In genomic region chr6:17599885-17600526, GRCh38 we compare ENCODE assay signal across 8 cellular contexts. TPM values are rescaled to one million over a fixed set of nuclear protein-coding genes. Genes with fewer than 3 reads are reported as not detected.
DNase-seq lines count a peak whose midpoint lies in the region; ATAC-seq and TF ChIP-seq lines count a peak whose summit lies in the region.

FAM8A1 (plus strand) TSS chr6:17600302; CDS start chr6:17600410, 108 bp downstream.

- peak within 1 kb of the TSS; percentile 63; the same call in 1 of the 2 replicates for H3K27ac ChIP-seq in SK-N-MC
- peak within 1 kb of the TSS; percentile 82 for H3K27ac ChIP-seq in temporal lobe (ENCODE audit: low read depth, low read length)

- H3K27ac Mint-ChIP-seq in HFFc6, result peak within 1 kb of the TSS; percentile 72
- H3K27ac Mint-ChIP-seq in activated naive CD4-positive, alpha-beta T cell treated with anti-CD3 and anti-CD28 coated beads, Interleukin-2, amount 50 U/mL, for 72 hours, result peak within 1 kb of the TSS; percentile 63 to 75

- H3K36me3 ChIP-seq in SK-N-MC (ENCODE audit: insufficient read depth, low read length), result peaks cover 5% of the 10 kb centered on the region; the same call in 1 of the 2 replicates

- peak; percentile 94 for DNase-seq in GM10266 (ENCODE audit: extremely low spot score)
- DNase-seq in HFFc6, result peak; percentile 80
- peak; percentile 94 for DNase-seq in NAMALWA (ENCODE audit: low spot score)
- DNase-seq in SK-N-MC (ENCODE audit: low read depth, low spot score), result peak; percentile 37
- peak; percentile 92 to 94 for DNase-seq in activated naive CD4-positive, alpha-beta T cell treated with anti-CD3 and anti-CD28 coated beads, Interleukin-2, amount 50 U/mL, for 72 hours (ENCODE audit: low spot score in 2 of 2)
- DNase-seq in glomerular endothelial cell (ENCODE audit: extremely low read depth, low read depth, low spot score), result peak; percentile 10
- peak; percentile 88 for DNase-seq in omental fat pad (ENCODE audit: low spot score)

- ATAC-seq in activated naive CD4-positive, alpha-beta T cell treated with anti-CD3 and anti-CD28 coated beads, Interleukin-2, amount 50 U/mL, for 72 hours, result peak; percentile 89 to 90
- ATAC-seq in omental fat pad (ENCODE audit: low FRiP score), result peak; percentile 97

- peak within 1 kb of the TSS; percentile 75 for H3K9ac ChIP-seq in SK-N-MC (ENCODE audit: insufficient read length)

- peak within 1 kb of the TSS; percentile 88 for H3K4me3 Mint-ChIP-seq in HFFc6

- H3K9me3 Mint-ChIP-seq in HFFc6, result no peaks in the 10 kb centered on the region
- no peaks in the 10 kb centered on the region for H3K9me3 Mint-ChIP-seq in activated naive CD4-positive, alpha-beta T cell treated with anti-CD3 and anti-CD28 coated beads, Interleukin-2, amount 50 U/mL, for 72 hours

- no peaks in the 10 kb centered on the region for H3K27me3 Mint-ChIP-seq in HFFc6 (ENCODE audit: insufficient read depth)

- H3K4me3 ChIP-seq in SK-N-MC, result peak within 1 kb of the TSS; percentile 87

- no peaks in the 10 kb centered on the region for H3K9me3 ChIP-seq in SK-N-MC (ENCODE audit: low read depth, low read length)

- TF ChIP-seq CTCF in GM10266 (IDR thresholded peaks at IDR 0.05; ENCODE audit: control insufficient read depth, insufficient read depth, low read depth, missing control alignments) (peak; percentile 19), HFFc6 (IDR thresholded peaks at IDR 0.05) (peak; percentile 68), omental fat pad (IDR thresholded peaks at IDR 0.05) (no peak)

- H3K36me3 Mint-ChIP-seq in HFFc6 (ENCODE audit: low read depth), result peaks cover 8% of the 10 kb centered on the region; the same call in 1 of the 2 replicates
- peaks cover 6% of the 10 kb centered on the region in 2 donors for H3K36me3 Mint-ChIP-seq in activated naive CD4-positive, alpha-beta T cell treated with anti-CD3 and anti-CD28 coated beads, Interleukin-2, amount 50 U/mL, for 72 hours

- peaks cover 16% of the 10 kb centered on the region for H3K4me1 Mint-ChIP-seq in HFFc6 (ENCODE audit: low read depth)

RNA-seq across cellular contexts. Expression of gene FAM8A1, which starts in this region (rescaled TPM):
- total RNA-seq in HFFc6 (2021; fragmentation: NEBNext Ultra II Directional; extraction: Animal tissue kit (Norgen Biotek cat#: 25700)), result 10 to 100 TPM; 17.8 to 24.3 (median 20.8) TPM
- 1 to 10 TPM; 3.9 TPM for total RNA-seq in activated naive CD4-positive, alpha-beta T cell treated with anti-CD3 and anti-CD28 coated beads, Interleukin-2, amount 50 U/mL, for 72 hours
- total RNA-seq in glomerular endothelial cell (18.9 and 20.2 TPM in 2 replicates), omental fat pad (10 to 100 TPM; 13.8 to 40.0 (median 27.6) TPM), temporal lobe (52.9 TPM)

Comparison
In these comparisons a context has a peak if more than half of its experiments do, and no peak if none do; other contexts are left out.
1. Peak in every context shown above with its lines: DNase-seq, ATAC-seq, H3K4me3 ChIP-seq and H3K27ac ChIP-seq.
2. DNase-seq: peak in every context shown above with its lines; median percentile 94 in GM10266; 94 in NAMALWA; 93 in activated naive CD4-positive, alpha-beta T cell treated with anti-CD3 and anti-CD28 coated beads, Interleukin-2, amount 50 U/mL, for 72 hours; 88 in omental fat pad; 80 in HFFc6; 37 in SK-N-MC; 10 in glomerular endothelial cell.
3. CTCF ChIP-seq: peak in GM10266 (single experiment) and HFFc6 (single experiment); none in omental fat pad (0 of 3).